18 cellular contexts compared by ENCODE assay signal in genomic region chr11:116576523-116576922, GRCh38.
DNase-seq lines count a peak whose midpoint lies in the region; ATAC-seq and TF ChIP-seq lines count a peak whose summit lies in the region.
"Had no signal": no experiment of that assay in that cellular context is flagged by ENCODE, and none has a peak within 500 bp of the region (broad histone marks: within the 10 kb centered on the region; RNA-seq: fewer than 3 reads in every experiment).

No MANE protein-coding gene starts in this region.

- no peak overlapping the region for H3K4me3 ChIP-seq in gastrocnemius medialis
- H3K4me3 ChIP-seq: BLaER1, hepatocyte, SJCRH30 had no signal

- TF ChIP-seq POLR2A in gastrocnemius medialis (IDR thresholded peaks at IDR 0.05): no peak

- no peaks in the 10 kb centered on the region for H3K9me3 ChIP-seq in gastrocnemius medialis
- H3K9me3 ChIP-seq: BLaER1, SJCRH30 had no signal

- in situ Hi-C loops in Caki2 (cut with HindIII; ENCODE audit: low pct_unique_long_range_greater_than_20kb, low sequenced_read_pairs): no loop called here
- in situ Hi-C loops in gastrocnemius medialis (cut with MboI; ENCODE audit: low sequenced_read_pairs in 4 of 4): no loop called here

- ATAC-seq in foreskin keratinocyte (peak; percentile 76), GM19397 (IDR thresholded peaks at IDR 0.05; ENCODE audit: unreplicated experiment) (no peak), GM21515 (IDR thresholded peaks at IDR 0.05; ENCODE audit: unreplicated experiment) (no peak), gastrocnemius medialis (no peak)
- ATAC-seq: activated CD8-positive, alpha-beta memory T cell treated with anti-CD3 and anti-CD28 coated beads, Interleukin-2, amount 10 ng/mL, durations not matched to agents 7 days and 5 days; activated T-helper 17 cell treated with anti-CD3 and anti-CD28 coated beads, Interleukin-2, amount 50 U/mL, for 72 hours; naive thymus-derived CD4-positive, alpha-beta T cell had no signal

- H3K4me1 ChIP-seq in foreskin keratinocyte (no peaks in the 10 kb centered on the region), gastrocnemius medialis (peaks cover 0 to 8% of the 10 kb centered on the region in 2 donors)
- H3K4me1 ChIP-seq: BLaER1, SJCRH30 had no signal

- H3K27ac ChIP-seq in foreskin keratinocyte: no peak overlapping the region
- no peak overlapping the region for H3K27ac ChIP-seq in gastrocnemius medialis
- H3K27ac ChIP-seq: BLaER1, hepatocyte, SJCRH30 had no signal

- no peaks in the 10 kb centered on the region for H3K36me3 ChIP-seq in gastrocnemius medialis
- H3K36me3 ChIP-seq: BLaER1, SJCRH30 had no signal

- DNase-seq in Caki2 (ENCODE audit: low read depth) (peak; percentile 6), EL (peak; percentile 8), RPMI7951 (ENCODE audit: low read depth) (peak; percentile 8), foreskin keratinocyte (peak; percentile 2 to 20), gastrocnemius medialis (no peak)
- DNase-seq: activated B cell treated with CpG ODN at 0.5 μM for 24 hours; activated CD8-positive, alpha-beta memory T cell treated with anti-CD3 and anti-CD28 coated beads, Interleukin-2, amount 10 ng/mL, durations not matched to agents 7 days and 5 days; IMR-90; islet precursor cell; naive thymus-derived CD4-positive, alpha-beta T cell; NCI-H1930; SJCRH30; stimulated activated CD4-positive, alpha-beta T cell treated with anti-CD3 and anti-CD28 coated beads, Interleukin-4, amount 100 ng/mL, for 1 hour had no signal

- H3K27me3 ChIP-seq in foreskin keratinocyte: peaks cover 48% of the 10 kb centered on the region
- H3K27me3 ChIP-seq in gastrocnemius medialis: peaks cover 25 to 43% (median 29%) of the 10 kb centered on the region in 3 donors
- H3K27me3 ChIP-seq: BLaER1, SJCRH30 had no signal

- intact Hi-C loops in gastrocnemius medialis (cut with DNase I; ENCODE audit: low total_unique reads): no loop called here

- TF ChIP-seq CTCF in foreskin keratinocyte (conservative IDR thresholded peaks at IDR 0.05): no peak
- TF ChIP-seq CTCF in gastrocnemius medialis (IDR thresholded peaks at IDR 0.05 in 4 of 5, conservative IDR thresholded peaks at IDR 0.05 in 1 of 5): no peak

Comparison
In these comparisons a context has a peak if more than half of its experiments do, and no peak if none do; other contexts are left out.
1. DNase-seq: peak in Caki2 (single experiment), EL (single experiment), RPMI7951 (single experiment) and foreskin keratinocyte (2 of 2); none in gastrocnemius medialis (0 of 2).